ENCODE assay signal across 20 cellular contexts in the genomic region with DNA sequence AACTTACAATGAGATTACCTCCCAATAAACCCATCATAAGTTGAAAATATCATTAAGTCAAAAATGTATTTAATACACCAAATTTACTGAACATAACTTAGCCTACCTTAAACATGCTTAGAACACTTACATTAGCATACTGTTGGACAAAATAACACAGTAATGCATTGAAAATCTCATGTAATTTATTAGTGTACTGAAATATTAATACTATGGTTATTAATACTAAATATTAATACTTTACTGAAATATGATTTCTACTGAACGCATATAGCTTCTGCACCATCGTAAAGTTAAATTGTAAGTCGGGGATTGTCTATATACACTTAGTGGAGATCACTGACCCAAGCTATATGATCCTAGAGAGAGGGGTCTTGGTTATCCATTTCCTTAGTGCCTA. TPM values are rescaled to one million over a fixed set of nuclear protein-coding genes. Genes with fewer than 3 reads are reported as not detected.
"Had no signal": no experiment of that assay in that cellular context is flagged by ENCODE, and none has a peak within 500 bp of the region (broad histone marks: within the 10 kb centered on the region; RNA-seq: fewer than 3 reads in every experiment).

No MANE protein-coding gene starts in this region.

- H3K27me3 ChIP-seq: breast epithelium, gastrocnemius medialis, heart right ventricle had no signal

- ATAC-seq: gastrocnemius medialis; heart right ventricle; left lobe of liver; stimulated activated effector memory CD8-positive, alpha-beta T cell treated with anti-CD3 and anti-CD28 coated beads, Interleukin-12 subunit alpha, Interleukin-12 subunit beta, amount 100 ng/mL, for 72 hours had no signal

- H3K27ac ChIP-seq: breast epithelium, heart right ventricle had no signal

- H3K9me3 ChIP-seq: breast epithelium, gastrocnemius medialis, heart right ventricle had no signal

- DNase-seq: activated CD4-positive, alpha-beta T cell treated with anti-CD3 and anti-CD28 coated beads, Interleukin-2, amount 50 U/mL, for 1 hour; activated naive CD4-positive, alpha-beta T cell treated with Interleukin-2 at 50 U/mL for 16 hours; activated T-cell treated with anti-CD3 and anti-CD28 coated beads for 4 hours; anterior cingulate cortex; cerebellar nuclear complex; effector CD8-positive, alpha-beta T cell; gastrocnemius medialis; heart right ventricle; naive B cell; posterior cingulate gyrus; retina had no signal

- H3K4me3 ChIP-seq: breast epithelium, gastrocnemius medialis, heart right ventricle had no signal

- H3K36me3 ChIP-seq: breast epithelium, gastrocnemius medialis had no signal

- FAIRE-seq: keratinocyte had no signal

RNA-seq across cellular contexts. Expression of gene CHCT1, which starts 34.6 kb away (rescaled TPM):
- total RNA-seq: activated CD8-positive, alpha-beta memory T cell treated with anti-CD3 and anti-CD28 coated beads for 36 hours; gastrocnemius medialis; left lobe of liver; lung microvascular endothelial cell; mononuclear cell; T-helper 2 cell treated with Interferon-gamma antibody and Interleukin-4, amounts not matched to agents 100 ng/mL and 5 ng/mL, for 36 hours; ureter had no signal
- polyA plus RNA-seq: heart right ventricle, keratinocyte had no signal
